In genomic region chr11:9385288-9385902, GRCh38 we compare ENCODE assay signal across 8 cellular contexts. TPM values are rescaled to one million over a fixed set of nuclear protein-coding genes. Genes with fewer than 3 reads are reported as not detected.
DNase-seq lines count a peak whose midpoint lies in the region; ATAC-seq lines count a peak whose summit lies in the region.

No MANE protein-coding gene starts in this region.

- ATAC-seq in HG03103 (IDR thresholded peaks at IDR 0.05; ENCODE audit: low read depth, unreplicated experiment) (peak; percentile 4), GM21515 (IDR thresholded peaks at IDR 0.05; ENCODE audit: unreplicated experiment) (no peak)

- peak overlapping the region; percentile 59 for H3K27ac ChIP-seq in muscle layer of duodenum (ENCODE audit: low read length)

- H3K27me3 ChIP-seq in endocrine pancreas (ENCODE audit: control insufficient read depth, insufficient read depth, low read length) (no peaks in the 10 kb centered on the region), muscle layer of duodenum (ENCODE audit: low read depth, low read length) (no peaks in the 10 kb centered on the region)

- H3K9ac ChIP-seq in endocrine pancreas (ENCODE audit: control insufficient read depth, insufficient read depth, low read length), result peak overlapping the region; percentile 91

- DNase-seq in activated CD4-positive, alpha-beta T cell treated with anti-CD3 and anti-CD28 coated beads for 48 hours, result peak; percentile 36
- no peak for DNase-seq in activated CD4-positive, alpha-beta T cell treated with anti-CD3 and anti-CD28 coated beads, Interleukin-2, amount 50 U/mL, for 48 hours
- DNase-seq in SK-N-DZ (ENCODE audit: low spot score) (peak; percentile 42), cerebellar cortex (ENCODE audit: low spot score) (no peak)

- H3K4me1 ChIP-seq in endocrine pancreas (ENCODE audit: control insufficient read depth, insufficient read depth, low read length) (peaks cover 13% of the 10 kb centered on the region), muscle layer of duodenum (ENCODE audit: control insufficient read depth in 1 of 2, insufficient read depth in 2 of 2, low read length in 2 of 2) (peaks cover 0 to 14% of the 10 kb centered on the region in 2 donors)

- H3K4me3 ChIP-seq in endocrine pancreas (ENCODE audit: control insufficient read depth, insufficient read depth, low read length) (peak overlapping the region; percentile 70), muscle layer of duodenum (ENCODE audit: low read depth in 1 of 2, low read length in 2 of 2) (peak overlapping the region; percentile 59 to 84)

- H3K9me3 ChIP-seq in endocrine pancreas (ENCODE audit: control insufficient read depth, low read length) (no peaks in the 10 kb centered on the region), muscle layer of duodenum (ENCODE audit: control insufficient read depth in 1 of 2, low read length in 2 of 2) (no peaks in the 10 kb centered on the region)

- H3K36me3 ChIP-seq in endocrine pancreas (ENCODE audit: control insufficient read depth, insufficient read depth, low read length), result no peaks in the 10 kb centered on the region
- H3K36me3 ChIP-seq in muscle layer of duodenum (ENCODE audit: control insufficient read depth in 1 of 2, insufficient read depth in 2 of 2, low read length in 2 of 2), result peaks cover 0 to 8% of the 10 kb centered on the region in 2 donors

RNA-seq across cellular contexts. Expression of gene IPO7, which starts 0.9 kb away (rescaled TPM):
- 125 and 135 TPM in 2 replicates for polyA plus RNA-seq in SK-N-DZ (2014; cell fraction: cytosol; rRNA removed)
- 109 and 150 TPM in 2 replicates for polyA plus RNA-seq in SK-N-DZ (2014; cell fraction: nucleus; rRNA removed)

Comparison
In these comparisons a context has a peak if more than half of its experiments do, and no peak if none do; other contexts are left out.
1. DNase-seq: peak in activated CD4-positive, alpha-beta T cell treated with anti-CD3 and anti-CD28 coated beads for 48 hours (single experiment) and SK-N-DZ (single experiment); none in activated CD4-positive, alpha-beta T cell treated with anti-CD3 and anti-CD28 coated beads, Interleukin-2, amount 50 U/mL, for 48 hours (0 of 2) and cerebellar cortex (single experiment).